ENCODE assay signal across 8 cellular contexts in genomic region chr16:27401768-27402568, GRCh38. TPM values are rescaled to one million over a fixed set of nuclear protein-coding genes. Genes with fewer than 3 reads are reported as not detected.
DNase-seq lines count a peak whose midpoint lies in the region; ATAC-seq, FAIRE-seq and TF ChIP-seq lines count a peak whose summit lies in the region.

IL21R (plus strand) TSS chr16:27402174; CDS start chr16:27430072, 27,898 bp downstream.

- H3K27ac ChIP-seq in SK-N-SH (ENCODE audit: low read depth in 2 of 2, low read length in 1 of 2) (peak within 1 kb of the TSS in 1 of 2 experiments; percentile 58; a peak in 2 of 4 replicates), smooth muscle cell (ENCODE audit: low read depth) (no peak within 1 kb of the TSS)

- peak; percentile 49 for ATAC-seq in HG03342 (IDR thresholded peaks at IDR 0.05; ENCODE audit: unreplicated experiment)

- no peaks in the 10 kb centered on the region for H3K27me3 ChIP-seq in SK-N-SH (ENCODE audit: insufficient read depth)
- no peaks in the 10 kb centered on the region for H3K27me3 ChIP-seq in smooth muscle cell (ENCODE audit: low read depth)

- H3K4me2 ChIP-seq in SK-N-SH (peak within 1 kb of the TSS; percentile 67; the same call in 1 of the 2 replicates), smooth muscle cell (no peak within 1 kb of the TSS)

- CTCF ChIA-PET in SK-N-SH (lab: Yijun Ruan, JAX): interaction anchor here (0.6 to 2.3 kb wide), 3 partner anchors 8 to 168 kb away, joined by 3 to 6 read pairs (median 4); no protein-coding TSS in a partner anchor

- no peaks in the 10 kb centered on the region for H3K9me2 ChIP-seq in SK-N-SH

- FAIRE-seq in GM19239 (lab: Jason Lieb, UNC): peak; percentile 93

- TF ChIP-seq EP300 in SK-N-SH (IDR thresholded peaks at IDR 0.05; ENCODE audit: borderline replicate concordance in 1 of 2, low read depth in 1 of 2, low read length in 1 of 2): peak in 1 of 2 experiments; percentile 9; a peak in 1 of 4 replicates

- H2AFZ ChIP-seq in SK-N-SH (ENCODE audit: low read depth) (0 out of 2 replicates have a peak within 1 kb of the TSS, but pooled peaks have one; percentile 35), smooth muscle cell (ENCODE audit: low read depth) (no peak within 1 kb of the TSS)

- POLR2A ChIA-PET in SK-N-SH (lab: Yijun Ruan, JAX): no interaction called here

- no peak for TF ChIP-seq RAD21 in SK-N-SH (IDR thresholded peaks at IDR 0.05; ENCODE audit: low read length)

- peaks cover 0 to 18% of the 10 kb centered on the region in 2 experiments; a peak in 2 of 4 replicates for H3K4me1 ChIP-seq in SK-N-SH (ENCODE audit: control insufficient read depth in 1 of 2, insufficient read depth in 2 of 2, low read depth in 1 of 2, low read length in 1 of 2)
- no peaks in the 10 kb centered on the region for H3K4me1 ChIP-seq in smooth muscle cell (ENCODE audit: low read depth)

- H3K9ac ChIP-seq in SK-N-SH (peak within 1 kb of the TSS; percentile 26; the same call in 1 of the 2 replicates), smooth muscle cell (ENCODE audit: low read depth) (no peak within 1 kb of the TSS)

- peaks cover 14% of the 10 kb centered on the region for H3F3A ChIP-seq in SK-N-SH (replicated peaks; ENCODE audit: insufficient read depth)
- H3F3A ChIP-seq in smooth muscle cell (ENCODE audit: low read depth): no peaks in the 10 kb centered on the region

- no peaks in the 10 kb centered on the region for H3K79me2 ChIP-seq in SK-N-SH (ENCODE audit: insufficient read depth)
- no peaks in the 10 kb centered on the region for H3K79me2 ChIP-seq in smooth muscle cell (ENCODE audit: low read depth)

- 30% methylated on average over 8 of the region's 23 CpGs for WGBS in SK-N-SH (ENCODE audit: low lambda C conversion rate)
- 70% methylated on average over 22 of the region's 23 CpGs for WGBS in smooth muscle cell (ENCODE audit: low lambda C conversion rate)

- H3K4me3 ChIP-seq in SK-N-SH (ENCODE audit: low read depth in 2 of 2, low read length in 1 of 2) (no peak within 1 kb of the TSS), smooth muscle cell (no peak within 1 kb of the TSS)

- H4K20me1 ChIP-seq in SK-N-SH (ENCODE audit: insufficient read depth): no peaks in the 10 kb centered on the region
- no peaks in the 10 kb centered on the region for H4K20me1 ChIP-seq in smooth muscle cell (ENCODE audit: low read depth)

- no peak for TF ChIP-seq CTCF in SK-N-SH (IDR thresholded peaks at IDR 0.05)
- no peak for TF ChIP-seq CTCF in smooth muscle cell (IDR thresholded peaks at IDR 0.05; ENCODE audit: borderline replicate concordance, insufficient read depth, poor library complexity, severe bottlenecking)

- H3K36me3 ChIP-seq in SK-N-SH (replicated peaks in 1 of 2; ENCODE audit: control insufficient read depth in 1 of 2, insufficient read depth in 2 of 2, low read length in 1 of 2) (no peaks in the 10 kb centered on the region), smooth muscle cell (ENCODE audit: low read depth) (no peaks in the 10 kb centered on the region)

- H3K9me3 ChIP-seq in SK-N-SH: no peaks in the 10 kb centered on the region
- no peaks in the 10 kb centered on the region for H3K9me3 ChIP-seq in smooth muscle cell (replicated peaks; ENCODE audit: low read depth)

- DNase-seq in Ammon's horn (ENCODE audit: low spot score) (peak; percentile 46), GM19239 (ENCODE audit: insufficient read length, low spot score) (no peak), SK-N-SH (peak; percentile 38), iris pigment epithelial cell (ENCODE audit: low read depth) (peak; percentile 67), smooth muscle cell (lab: John Stamatoyannopoulos, UW; ENCODE audit: unreplicated experiment) (no peak)
- peak; percentile 86 for DNase-seq in activated gamma-delta T cell treated with anti-CD3 and anti-CD28 coated beads, Interleukin-2, amount 50 U/mL, for 16 hours (ENCODE audit: low read depth)
- DNase-seq in stimulated activated CD8-positive, alpha-beta memory T cell treated with anti-CD3 and anti-CD28 coated beads, Interleukin-15, amount 100 ng/mL, for 1 hour (ENCODE audit: low read depth): peak; percentile 66

TF ChIP-seq in SK-N-SH, 30 proteins besides CTCF, POLR2A, EP300 and RAD21:
- TF ChIP-seq IRF3 (IDR thresholded peaks at IDR 0.05; ENCODE audit: low read depth, low read length) (no peak), PBX3 (IDR thresholded peaks at IDR 0.05) (peak; percentile 47; the same call in 1 of the 2 replicates)
TF ChIP-seq in SK-N-SH: peak in this region for 1.

RNA-seq across cellular contexts. Expression of gene IL21R, which starts in this region (rescaled TPM):
- polyA plus RNA-seq in SK-N-SH (2012; rRNA removed) (0.13 TPM in 2 replicates), smooth muscle cell (not detected in 2 replicates)
- 0.05 and 0.06 TPM in 2 replicates for polyA plus RNA-seq in SK-N-SH (2012; cell fraction: cytosol; rRNA removed)
- 0.02 and 0.12 TPM in 2 replicates for polyA plus RNA-seq in SK-N-SH (2012; cell fraction: nucleus; rRNA removed)
- not detected in 2 replicates for total RNA-seq in smooth muscle cell

Comparison
In these comparisons a context has a peak if more than half of its experiments do, and no peak if none do; other contexts are left out.
1. Peak in DNase-seq, H3K9ac ChIP-seq and H3K4me2 ChIP-seq in SK-N-SH; RNA of the gene not detected or under 1 TPM.
2. DNase-seq: peak in Ammon's horn (single experiment), activated gamma-delta T cell treated with anti-CD3 and anti-CD28 coated beads, Interleukin-2, amount 50 U/mL, for 16 hours (single experiment), iris pigment epithelial cell (single experiment) and stimulated activated CD8-positive, alpha-beta memory T cell treated with anti-CD3 and anti-CD28 coated beads, Interleukin-15, amount 100 ng/mL, for 1 hour (single experiment); none in GM19239 (single experiment) and smooth muscle cell (single experiment).